8 cellular contexts compared by ENCODE assay signal in genomic region chr2:241878007-241878970, GRCh38. TPM values are rescaled to one million over a fixed set of nuclear protein-coding genes. Genes with fewer than 3 reads are reported as not detected.
DNase-seq lines count a peak whose midpoint lies in the region; ATAC-seq and TF ChIP-seq lines count a peak whose summit lies in the region.

No MANE protein-coding gene starts in this region.

- H3K9me2 ChIP-seq in Karpas-422 (replicated peaks; ENCODE audit: insufficient read depth, low read length): no peaks in the 10 kb centered on the region

- no peak overlapping the region for H3K4me3 ChIP-seq in Karpas-422 (ENCODE audit: low read length)

- peak; percentile 54 for TF ChIP-seq CTCF in Calu3 (IDR thresholded peaks at IDR 0.05; ENCODE audit: unreplicated experiment)

- H3K27ac ChIP-seq in Karpas-422 (ENCODE audit: low read length): no peak overlapping the region

- peaks cover 19% of the 10 kb centered on the region for H3K36me3 Mint-ChIP-seq in Calu3 (ENCODE audit: insufficient read depth, unreplicated experiment)

- H3K36me3 ChIP-seq in Karpas-422 (ENCODE audit: insufficient read depth, low read length): no peaks in the 10 kb centered on the region

- H3K4me2 ChIP-seq in Karpas-422 (ENCODE audit: low read depth, low read length, poor library complexity, severe bottlenecking): no peak overlapping the region

- H3K4me1 ChIP-seq in Karpas-422 (ENCODE audit: low read length): peaks cover 27% of the 10 kb centered on the region

- no peak overlapping the region for H3K27ac Mint-ChIP-seq in Calu3 (ENCODE audit: unreplicated experiment)

- H3K9me3 Mint-ChIP-seq in Calu3 (ENCODE audit: low read depth, unreplicated experiment): peaks cover 8% of the 10 kb centered on the region

- BruUV-seq in Calu3 (replicated peaks; lab: Mats Ljungman, UMichigan): no TSS peak

- H3K9ac ChIP-seq in Karpas-422 (ENCODE audit: low read length): no peak overlapping the region

- ATAC-seq in GM19467 (IDR thresholded peaks at IDR 0.05; ENCODE audit: unreplicated experiment) (no peak), GM18858 (IDR thresholded peaks at IDR 0.05; ENCODE audit: unreplicated experiment) (no peak)

- H3K27me3 ChIP-seq in Karpas-422 (ENCODE audit: low read length): no peaks in the 10 kb centered on the region

- no peaks in the 10 kb centered on the region for H3K9me3 ChIP-seq in Karpas-422 (ENCODE audit: low read length)

- no peak overlapping the region for H2AFZ ChIP-seq in Karpas-422 (ENCODE audit: low read length)

- CTCF ChIA-PET in Calu3 (lab: Charles Lee): interaction anchor here (1.3 to 1.8 kb wide), 3 partner anchors 9 to 218 kb away, joined by 6 to 8 read pairs (median 7); partner anchors contain the start of genes ING5 and RTP5

- H4K20me1 ChIP-seq in Karpas-422 (ENCODE audit: insufficient read depth, low read depth, low read length): no peaks in the 10 kb centered on the region

- intact Hi-C loops in Calu3 (cut with micrococcal nuclease; ENCODE audit: unreplicated experiment) (no loop called here), posterior cingulate gyrus (cut with DNase I) (loop anchor here (5.0 to 10.0 kb wide), 2 partner anchors 141 to 1023 kb away; no protein-coding TSS in a partner anchor)

- H3K79me2 ChIP-seq in Karpas-422 (ENCODE audit: low read length): no peaks in the 10 kb centered on the region

- H3K27me3 Mint-ChIP-seq in Calu3 (ENCODE audit: unreplicated experiment): peaks cover 5% of the 10 kb centered on the region

- no peak overlapping the region for H3K4me3 Mint-ChIP-seq in Calu3 (ENCODE audit: low read depth, unreplicated experiment)

- peaks cover 18% of the 10 kb centered on the region for H3K4me1 Mint-ChIP-seq in Calu3 (ENCODE audit: low read depth, unreplicated experiment)

- DNase-seq in Calu3 (peak; percentile 77), Karpas-422 (peak; percentile 94), SK-N-DZ (ENCODE audit: low spot score) (peak; percentile 82), germinal center (ENCODE audit: low spot score) (peak; percentile 77), posterior cingulate gyrus (peak in 9 of 10 donors; percentile 54 to 97 (median 80))
- DNase-seq in activated gamma-delta T cell treated with anti-CD3 and anti-CD28 coated beads, Interleukin-2, amount 50 U/mL, for 16 hours (ENCODE audit: low read depth): peak; percentile 67

RNA-seq across cellular contexts. Expression of gene RTP5, which starts 8.8 kb away (rescaled TPM):
- not detected in 2 replicates for total RNA-seq in Calu3 (2022)
- total RNA-seq in Karpas-422 (2014; rRNA removed; shearing (Covaris generic); ENCODE audit: low replicate concordance): not detected in 2 replicates
- polyA plus RNA-seq in SK-N-DZ (2014; cell fraction: cytosol; rRNA removed): 8.1 and 9.9 TPM in 2 replicates
- 55.7 and 73.8 TPM in 2 replicates for polyA plus RNA-seq in SK-N-DZ (2014; cell fraction: nucleus; rRNA removed)

RNA-seq across cellular contexts. Expression of gene PDCD1, which starts 19.6 kb away (rescaled TPM):
- not detected in 2 replicates for total RNA-seq in Calu3 (2022)
- 0.07 TPM in 1 of 2 replicates, not detected in the other for total RNA-seq in Karpas-422 (2014; rRNA removed; shearing (Covaris generic); ENCODE audit: low replicate concordance)
- 1.4 and 1.5 TPM in 2 replicates for polyA plus RNA-seq in SK-N-DZ (2014; cell fraction: cytosol; rRNA removed)
- polyA plus RNA-seq in SK-N-DZ (2014; cell fraction: nucleus; rRNA removed): 0.53 and 2.6 TPM in 2 replicates
